ENCODE assay signal across 16 cellular contexts in genomic region chr20:37265152-37265551, GRCh38. TPM values are rescaled to one million over a fixed set of nuclear protein-coding genes. Genes with fewer than 3 reads are reported as not detected.
DNase-seq lines count a peak whose midpoint lies in the region; ATAC-seq and TF ChIP-seq lines count a peak whose summit lies in the region.
"Had no signal": no experiment of that assay in that cellular context is flagged by ENCODE, and none has a peak within 500 bp of the region (broad histone marks: within the 10 kb centered on the region; RNA-seq: fewer than 3 reads in every experiment).

No MANE protein-coding gene starts in this region.

- no peaks in the 10 kb centered on the region for H3K79me2 ChIP-seq in SK-N-SH (ENCODE audit: insufficient read depth)

- WGBS in SK-N-SH (ENCODE audit: low lambda C conversion rate), result 84% methylated on average over 4 of the region's 4 CpGs

- no peak overlapping the region for H2AFZ ChIP-seq in SK-N-SH (ENCODE audit: low read depth)

- H3K4me3 ChIP-seq in NB4 (ENCODE audit: low read depth, low read length), result no peak overlapping the region
- H3K4me3 ChIP-seq in upper lobe of right lung, result no peak overlapping the region
- H3K4me3 ChIP-seq in SK-N-SH (ENCODE audit: low read depth in 2 of 2, low read length in 1 of 2), result no peak overlapping the region
- H3K4me3 ChIP-seq: ovary had no signal

- no peak overlapping the region for H3K4me2 ChIP-seq in SK-N-SH

- H3K36me3 ChIP-seq in upper lobe of right lung (no peaks in the 10 kb centered on the region), SK-N-SH (replicated peaks in 1 of 2; ENCODE audit: control insufficient read depth in 1 of 2, insufficient read depth in 2 of 2, low read length in 1 of 2) (no peaks in the 10 kb centered on the region)
- H3K36me3 ChIP-seq: ovary had no signal

- H3K9me3 Mint-ChIP-seq in activated T-helper 17 cell treated with anti-CD3 and anti-CD28 coated beads, Interleukin-2, amount 50 U/mL, for 72 hours, result no peaks in the 10 kb centered on the region
- H3K9me3 Mint-ChIP-seq: activated T-helper 1 cell treated with anti-CD3 and anti-CD28 coated beads, Interleukin-12 subunit alpha, Interleukin-12 subunit beta, Interleukin-2, Interleukin-4 antibody, amounts not matched to agents 30 ng/mL and 10 ng/mL and 1 ng/mL, durations not matched to agents 14 hours and 24 hours and 36 hours had no signal

- H3K4me3 Mint-ChIP-seq in activated T-helper 17 cell treated with anti-CD3 and anti-CD28 coated beads, Interleukin-2, amount 50 U/mL, for 72 hours, result no peak overlapping the region
- H3K4me3 Mint-ChIP-seq: activated T-helper 1 cell treated with anti-CD3 and anti-CD28 coated beads, Interleukin-12 subunit alpha, Interleukin-12 subunit beta, Interleukin-2, Interleukin-4 antibody, amounts not matched to agents 30 ng/mL and 10 ng/mL and 1 ng/mL, durations not matched to agents 14 hours and 24 hours and 36 hours had no signal

- TF ChIP-seq EP300 in SK-N-SH (IDR thresholded peaks at IDR 0.05; ENCODE audit: borderline replicate concordance in 1 of 2, low read depth in 1 of 2, low read length in 1 of 2), result no peak

- no peaks in the 10 kb centered on the region for H3K36me3 Mint-ChIP-seq in activated T-helper 17 cell treated with anti-CD3 and anti-CD28 coated beads, Interleukin-2, amount 50 U/mL, for 72 hours (ENCODE audit: low read depth)

- TF ChIP-seq POLR2A in NB4 (IDR thresholded peaks at IDR 0.05; ENCODE audit: extremely low read depth, insufficient read length), result no peak

- ATAC-seq in activated T-helper 17 cell treated with anti-CD3 and anti-CD28 coated beads, Interleukin-2, amount 50 U/mL, for 72 hours (replicated peaks), result peak; percentile 91
- ATAC-seq in upper lobe of right lung (peak; percentile 73), HG03280 (IDR thresholded peaks at IDR 0.05; ENCODE audit: unreplicated experiment) (no peak)

- peaks cover 3% of the 10 kb centered on the region for H3K27me3 Mint-ChIP-seq in activated T-helper 17 cell treated with anti-CD3 and anti-CD28 coated beads, Interleukin-2, amount 50 U/mL, for 72 hours

- no peaks in the 10 kb centered on the region for H4K20me1 ChIP-seq in SK-N-SH (ENCODE audit: insufficient read depth)

- H3K4me1 Mint-ChIP-seq in activated T-helper 17 cell treated with anti-CD3 and anti-CD28 coated beads, Interleukin-2, amount 50 U/mL, for 72 hours, result no peaks in the 10 kb centered on the region

- CTCF ChIA-PET in SK-N-SH (lab: Yijun Ruan, JAX), result interaction anchor here (0.8 to 1.3 kb wide), 3 partner anchors 15 to 49 kb away, joined by 3 to 5 read pairs (median 3); no protein-coding TSS in a partner anchor

- peaks cover 3% of the 10 kb centered on the region for H3K4me1 ChIP-seq in upper lobe of right lung
- peaks cover 0 to 11% of the 10 kb centered on the region in 2 experiments; a peak in 1 of 4 replicates for H3K4me1 ChIP-seq in SK-N-SH (ENCODE audit: control insufficient read depth in 1 of 2, insufficient read depth in 2 of 2, low read depth in 1 of 2, low read length in 1 of 2)

- H3K9ac ChIP-seq in SK-N-SH, result no peak overlapping the region

- H3K27ac ChIP-seq in upper lobe of right lung, result no peak overlapping the region
- peak overlapping the region in 1 of 2 experiments; percentile 45; a peak in 1 of 4 replicates for H3K27ac ChIP-seq in SK-N-SH (ENCODE audit: low read depth in 2 of 2, low read length in 1 of 2)
- H3K27ac ChIP-seq: ovary had no signal

- H3K27ac Mint-ChIP-seq in activated T-helper 17 cell treated with anti-CD3 and anti-CD28 coated beads, Interleukin-2, amount 50 U/mL, for 72 hours, result no peak overlapping the region
- H3K27ac Mint-ChIP-seq: activated T-helper 1 cell treated with anti-CD3 and anti-CD28 coated beads, Interleukin-12 subunit alpha, Interleukin-12 subunit beta, Interleukin-2, Interleukin-4 antibody, amounts not matched to agents 30 ng/mL and 10 ng/mL and 1 ng/mL, durations not matched to agents 14 hours and 24 hours and 36 hours had no signal

- intact Hi-C loops in upper lobe of right lung (cut with DNase I), result loop anchor here (5.0 kb wide), 1 partner anchor 262 kb away; the partner anchor contains the start of gene BLCAP

- H3K27me3 ChIP-seq in upper lobe of right lung (peaks cover 7% of the 10 kb centered on the region), SK-N-SH (ENCODE audit: insufficient read depth) (peaks cover 7% of the 10 kb centered on the region; the same call in 1 of the 2 replicates)
- H3K27me3 ChIP-seq: ovary had no signal

- no peaks in the 10 kb centered on the region for H3K9me2 ChIP-seq in SK-N-SH

- POLR2A ChIA-PET in SK-N-SH (lab: Yijun Ruan, JAX), result interaction anchor here (0.6 to 0.7 kb wide), 2 partner anchors 273 to 471 kb away, joined by 3 to 4 read pairs; no protein-coding TSS in a partner anchor

- TF ChIP-seq CTCF in NB4 (IDR thresholded peaks at IDR 0.05; ENCODE audit: low read depth, low read length) (no peak), upper lobe of right lung (IDR thresholded peaks at IDR 0.05) (no peak), SK-N-SH (IDR thresholded peaks at IDR 0.05) (no peak)

- no peak for TF ChIP-seq RAD21 in SK-N-SH (IDR thresholded peaks at IDR 0.05; ENCODE audit: low read length)

- DNase-seq in stimulated activated CD4-positive, alpha-beta T cell treated with anti-CD3 and anti-CD28 coated beads, Interleukin-1b, Interleukin-23, amount 100 ng/mL, for 48 hours, result peak; percentile 40
- DNase-seq in stimulated activated CD4-positive, alpha-beta T cell treated with anti-CD3 and anti-CD28 coated beads, Interleukin-15, amount 100 ng/mL, for 24 hours, result no peak
- peak; percentile 89 for DNase-seq in NB4 (ENCODE audit: low read depth)
- DNase-seq in upper lobe of right lung, result no peak
- no peak for DNase-seq in HuH-7 (ENCODE audit: low spot score)
- no peak for DNase-seq in SK-N-SH
- DNase-seq: NCI-H2029, ovary had no signal

- no peaks in the 10 kb centered on the region for H3K9me3 ChIP-seq in upper lobe of right lung
- no peaks in the 10 kb centered on the region for H3K9me3 ChIP-seq in SK-N-SH
- H3K9me3 ChIP-seq: ovary had no signal

- no peaks in the 10 kb centered on the region for H3F3A ChIP-seq in SK-N-SH (replicated peaks; ENCODE audit: insufficient read depth)

TF ChIP-seq in SK-N-SH, 30 proteins besides CTCF, POLR2A, EP300 and RAD21:
- TF ChIP-seq EZH2phosphoT487 (IDR thresholded peaks at IDR 0.05; ENCODE audit: borderline replicate concordance, low read depth), result no peak
- TF ChIP-seq GABPA (IDR thresholded peaks at IDR 0.05; ENCODE audit: low read depth), result no peak
- no peak for TF ChIP-seq GATA2 (CRISPR knock-in tag; IDR thresholded peaks at IDR 0.05)
- no peak for TF ChIP-seq TAF1 (IDR thresholded peaks at IDR 0.05; ENCODE audit: borderline replicate concordance, low read depth, low read length)
- no peak for TF ChIP-seq TEAD4 (IDR thresholded peaks at IDR 0.05; ENCODE audit: borderline replicate concordance, insufficient read depth)
- no peak for TF ChIP-seq IRF3 (IDR thresholded peaks at IDR 0.05; ENCODE audit: low read depth, low read length)
- no peak for TF ChIP-seq ELF1 (IDR thresholded peaks at IDR 0.05)
- no peak for TF ChIP-seq RCOR1 (IDR thresholded peaks at IDR 0.05; ENCODE audit: low read length)
- TF ChIP-seq, protein P1, sequence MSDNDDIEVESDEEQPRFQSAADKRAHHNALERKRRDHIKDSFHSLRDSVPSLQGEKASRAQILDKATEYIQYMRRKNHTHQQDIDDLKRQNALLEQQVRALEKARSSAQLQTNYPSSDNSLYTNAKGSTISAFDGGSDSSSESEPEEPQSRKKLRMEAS (IDR thresholded peaks at IDR 0.05; ENCODE audit: low read depth), result no peak
- no peak for TF ChIP-seq RFX5 (IDR thresholded peaks at IDR 0.05; ENCODE audit: low read length)
- no peak for TF ChIP-seq NFIC (IDR thresholded peaks at IDR 0.05; ENCODE audit: borderline replicate concordance)
- no peak for TF ChIP-seq CHD2 (IDR thresholded peaks at IDR 0.05; ENCODE audit: low read length, partially characterized antibody)
- no peak for TF ChIP-seq FOXJ3 (CRISPR knock-in tag; IDR thresholded peaks at IDR 0.05)
- TF ChIP-seq SMC3 (IDR thresholded peaks at IDR 0.05; ENCODE audit: low read depth, low read length), result no peak
- no peak for TF ChIP-seq TCF12 (IDR thresholded peaks at IDR 0.05)
- no peak for TF ChIP-seq SIN3A (IDR thresholded peaks at IDR 0.05; ENCODE audit: borderline replicate concordance, low read depth, low read length)

RNA-seq across cellular contexts. Expression of gene GHRH, which starts 3.5 kb away (rescaled TPM):
- total RNA-seq in activated T-helper 17 cell treated with anti-CD3 and anti-CD28 coated beads, Interleukin-2, amount 50 U/mL, for 72 hours, result not detected
- not detected for total RNA-seq in upper lobe of right lung
- not detected in 2 replicates for polyA plus RNA-seq in SK-N-SH (2012; rRNA removed)
- not detected in 2 replicates for polyA plus RNA-seq in SK-N-SH (2012; cell fraction: cytosol; rRNA removed)
- polyA plus RNA-seq in SK-N-SH (2012; cell fraction: nucleus; rRNA removed), result not detected in 2 replicates
- total RNA-seq: activated T-helper 1 cell treated with anti-CD3 and anti-CD28 coated beads, Interleukin-12 subunit alpha, Interleukin-12 subunit beta, Interleukin-2, Interleukin-4 antibody, amounts not matched to agents 30 ng/mL and 10 ng/mL and 1 ng/mL, durations not matched to agents 14 hours and 24 hours and 36 hours; bronchial epithelial cell; G401; lung microvascular endothelial cell; ovary; T-helper 2 cell treated with Interferon-gamma antibody and Interleukin-4, amounts not matched to agents 100 ng/mL and 5 ng/mL, for 36 hours had no signal
- polyA plus RNA-seq: BJ, ovary had no signal

RNA-seq across cellular contexts. Expression of gene MANBAL, which starts 24.3 kb away (rescaled TPM):
- total RNA-seq in activated T-helper 17 cell treated with anti-CD3 and anti-CD28 coated beads, Interleukin-2, amount 50 U/mL, for 72 hours, result 10 to 100 TPM; 10.5 to 14.0 TPM
- total RNA-seq in upper lobe of right lung, result 30.8 TPM
- 105 and 141 TPM in 2 replicates for polyA plus RNA-seq in SK-N-SH (2012; rRNA removed)
- polyA plus RNA-seq in SK-N-SH (2012; cell fraction: cytosol; rRNA removed), result 96.7 and 125 TPM in 2 replicates
- 67.4 and 78.5 TPM in 2 replicates for polyA plus RNA-seq in SK-N-SH (2012; cell fraction: nucleus; rRNA removed)

Comparison
In these comparisons a context has a peak if more than half of its experiments do, and no peak if none do; other contexts are left out.
1. DNase-seq: peak in stimulated activated CD4-positive, alpha-beta T cell treated with anti-CD3 and anti-CD28 coated beads, Interleukin-1b, Interleukin-23, amount 100 ng/mL, for 48 hours (single experiment) and NB4 (single experiment); none in stimulated activated CD4-positive, alpha-beta T cell treated with anti-CD3 and anti-CD28 coated beads, Interleukin-15, amount 100 ng/mL, for 24 hours (single experiment), upper lobe of right lung (single experiment), HuH-7 (single experiment) and SK-N-SH (single experiment).